Comparison of ENCODE assay signal across 15 cellular contexts in genomic region chr10:125584954-125585353, GRCh38.
"Had no signal": no experiment of that assay in that cellular context is flagged by ENCODE, and none has a peak within 500 bp of the region (broad histone marks: within the 10 kb centered on the region; RNA-seq: fewer than 3 reads in every experiment).

No MANE protein-coding gene starts in this region.

- H3K27me3 ChIP-seq: gastrocnemius medialis, heart left ventricle, neutrophil had no signal

- H3K36me3 ChIP-seq: gastrocnemius medialis, heart left ventricle, neutrophil, WERI-Rb-1 had no signal

- H3K9me3 ChIP-seq: gastrocnemius medialis, heart left ventricle, neutrophil had no signal

- H3K4me1 ChIP-seq: gastrocnemius medialis, heart left ventricle, parathyroid adenoma had no signal

- H3K4me1 Mint-ChIP-seq: activated CD8-positive, alpha-beta memory T cell treated with anti-CD3 and anti-CD28 coated beads, Interleukin-2, amount 10 ng/mL, durations not matched to agents 7 days and 5 days; memory B cell; natural killer cell; stimulated activated effector memory CD8-positive, alpha-beta T cell treated with anti-CD3 and anti-CD28 coated beads, Interleukin-12 subunit alpha, Interleukin-12 subunit beta, amount 100 ng/mL, for 72 hours; T-helper 17 cell had no signal

- H3K27me3 Mint-ChIP-seq: activated CD8-positive, alpha-beta memory T cell treated with anti-CD3 and anti-CD28 coated beads, Interleukin-2, amount 10 ng/mL, durations not matched to agents 7 days and 5 days; memory B cell; T-helper 17 cell had no signal

- H3K9me3 Mint-ChIP-seq: natural killer cell had no signal

- H3K27ac Mint-ChIP-seq: activated CD4-positive, alpha-beta memory T cell treated with anti-CD3 and anti-CD28 coated beads for 36 hours; activated CD8-positive, alpha-beta memory T cell treated with anti-CD3 and anti-CD28 coated beads, Interleukin-2, amount 10 ng/mL, durations not matched to agents 7 days and 5 days; memory B cell; natural killer cell; stimulated activated effector memory CD8-positive, alpha-beta T cell treated with anti-CD3 and anti-CD28 coated beads, Interleukin-12 subunit alpha, Interleukin-12 subunit beta, amount 100 ng/mL, for 72 hours; T-helper 17 cell had no signal

- H3K4me3 ChIP-seq: gastrocnemius medialis, heart left ventricle had no signal

- DNase-seq: activated CD4-positive, alpha-beta memory T cell treated with anti-CD3 and anti-CD28 coated beads for 36 hours; activated CD8-positive, alpha-beta memory T cell treated with anti-CD3 and anti-CD28 coated beads, Interleukin-2, amount 10 ng/mL, durations not matched to agents 7 days and 5 days; activated naive CD4-positive, alpha-beta T cell treated with anti-CD3 and anti-CD28 coated beads, Interleukin-2, amount 50 U/mL, for 16 hours; activated T-cell treated with anti-CD3 and anti-CD28 coated beads, Interleukin-2, amount 50 U/mL, for 1 hour; gastrocnemius medialis; heart left ventricle; natural killer cell; stimulated activated CD4-positive, alpha-beta T cell treated with anti-CD3 and anti-CD28 coated beads, Interleukin-12 subunit alpha, Interleukin-12 subunit beta, amount 100 ng/mL, for 4 hours; stimulated activated CD4-positive, alpha-beta T cell treated with anti-CD3 and anti-CD28 coated beads, Interleukin-2, amount 100 ng/mL, for 24 hours; T-helper 17 cell; WERI-Rb-1 had no signal

- H3K79me2 ChIP-seq: parathyroid adenoma had no signal

- H3K4me3 Mint-ChIP-seq: activated CD4-positive, alpha-beta memory T cell treated with anti-CD3 and anti-CD28 coated beads for 36 hours; activated CD8-positive, alpha-beta memory T cell treated with anti-CD3 and anti-CD28 coated beads, Interleukin-2, amount 10 ng/mL, durations not matched to agents 7 days and 5 days; memory B cell; natural killer cell; stimulated activated effector memory CD8-positive, alpha-beta T cell treated with anti-CD3 and anti-CD28 coated beads, Interleukin-12 subunit alpha, Interleukin-12 subunit beta, amount 100 ng/mL, for 72 hours; T-helper 17 cell had no signal

- H3K27ac ChIP-seq: gastrocnemius medialis, heart left ventricle, neutrophil, parathyroid adenoma, WERI-Rb-1 had no signal

- H3K36me3 Mint-ChIP-seq: activated CD4-positive, alpha-beta memory T cell treated with anti-CD3 and anti-CD28 coated beads for 36 hours; activated CD8-positive, alpha-beta memory T cell treated with anti-CD3 and anti-CD28 coated beads, Interleukin-2, amount 10 ng/mL, durations not matched to agents 7 days and 5 days; memory B cell; stimulated activated effector memory CD8-positive, alpha-beta T cell treated with anti-CD3 and anti-CD28 coated beads, Interleukin-12 subunit alpha, Interleukin-12 subunit beta, amount 100 ng/mL, for 72 hours had no signal

- H3K9ac ChIP-seq: parathyroid adenoma had no signal
